ENCODE assay signal across 32 cellular contexts in genomic region chr10:2296179-2296578, GRCh38.
"Had no signal": no experiment of that assay in that cellular context is flagged by ENCODE, and none has a peak within 500 bp of the region (broad histone marks: within the 10 kb centered on the region; RNA-seq: fewer than 3 reads in every experiment).

No MANE protein-coding gene starts in this region.

- DNase-seq: activated CD4-positive, alpha-beta memory T cell treated with anti-CD3 and anti-CD28 coated beads, Interleukin-2, amount 10 ng/mL, durations not matched to agents 7 days and 5 days; activated CD4-positive, alpha-beta T cell treated with anti-CD3 and anti-CD28 coated beads for 1 hour; activated CD4-positive, alpha-beta T cell treated with anti-CD3 and anti-CD28 coated beads for 48 hours; activated CD4-positive, CD25-positive, alpha-beta regulatory T cell; activated CD8-positive, alpha-beta memory T cell treated with anti-CD3 and anti-CD28 coated beads for 24 hours; activated CD8-positive, alpha-beta memory T cell treated with anti-CD3 and anti-CD28 coated beads, Interleukin-2, amount 10 ng/mL, durations not matched to agents 7 days and 5 days; activated CD8-positive, alpha-beta memory T cell treated with anti-CD3 and anti-CD28 coated beads, Interleukin-2, amount 50 U/mL, for 48 hours; activated effector memory CD4-positive, alpha-beta T cell treated with Interleukin-2 at 50 U/mL for 16 hours; activated naive CD4-positive, alpha-beta T cell treated with anti-CD3 and anti-CD28 coated beads, Interleukin-2, amount 10 ng/mL, durations not matched to agents 7 days and 5 days; activated naive CD8-positive, alpha-beta T cell treated with anti-CD3 and anti-CD28 coated beads, Interleukin-2, amount 50 U/mL, for 24 hours; activated T-cell treated with anti-CD3 and anti-CD28 coated beads, Interleukin-2, amount 50 U/mL, for 48 hours; anterior cingulate cortex; caudate nucleus; cerebellar nuclear complex; NCI-H1092 treated with DMSO at 0.1 percent for 48 hours; NCI-H1417; NCI-H1694; NCI-H1930; NCI-H2171 treated with DMSO at 0.1 percent for 48 hours; NCI-H2227 treated with DMSO at 0.1 percent for 48 hours; NCI-H446; NCI-H510A treated with DMSO at 0.1 percent for 48 hours; NCI-H526 treated with DMSO at 0.1 percent for 48 hours; OCI-M1; Right ventricle myocardium superior; SW 1271; T-helper 1 cell; T-helper 2 cell; T-helper 9 cell had no signal

- FAIRE-seq: bronchial epithelial cell had no signal

- H3K27ac ChIP-seq: KMS-11, VCaP had no signal

- H3K9ac ChIP-seq: KMS-11 had no signal

- H3K4me2 ChIP-seq: KMS-11 had no signal
